ENCODE assay signal across 11 cellular contexts in genomic region chrX:113741744-113742143, GRCh38.
DNase-seq lines count a peak whose midpoint lies in the region; ATAC-seq, FAIRE-seq and TF ChIP-seq lines count a peak whose summit lies in the region.
"Had no signal": no experiment of that assay in that cellular context is flagged by ENCODE, and none has a peak within 500 bp of the region (broad histone marks: within the 10 kb centered on the region; RNA-seq: fewer than 3 reads in every experiment).

No MANE protein-coding gene starts in this region.

- no peak for TF ChIP-seq EP300 in H1 (IDR thresholded peaks at IDR 0.05; ENCODE audit: borderline replicate concordance in 1 of 2, low read depth in 2 of 2, low read length in 2 of 2)

- H2BK15ac ChIP-seq in H1 (ENCODE audit: low read length) = no peak overlapping the region

- H3K79me1 ChIP-seq in H1 (ENCODE audit: low read depth, low read length) = no peaks in the 10 kb centered on the region

- ATAC-seq in GM18868 (IDR thresholded peaks at IDR 0.05; ENCODE audit: unreplicated experiment) = peak; percentile 32
- ATAC-seq: heart left ventricle, T-helper 17 cell had no signal

- TF ChIP-seq POLR2A in H1 (IDR thresholded peaks at IDR 0.05; ENCODE audit: control extremely low read depth in 1 of 2, low read depth in 2 of 2, low read length in 2 of 2) (no peak), vagina (IDR thresholded peaks at IDR 0.05) (no peak)

- H4K20me1 ChIP-seq in H1 (replicated peaks in 1 of 2; ENCODE audit: control insufficient read depth in 1 of 2, insufficient read depth in 2 of 2, low read length in 2 of 2) = no peaks in the 10 kb centered on the region
- H4K20me1 ChIP-seq: BLaER1 treated with 17β-estradiol and CSF1 and Interleukin-3, amounts not matched to agents 10 nM and 100 nM had no signal

- no peak overlapping the region for H3K27ac ChIP-seq in H1 (ENCODE audit: low read depth, low read length)
- H3K27ac ChIP-seq in vagina = no peak overlapping the region
- H3K27ac ChIP-seq: BLaER1 treated with 17β-estradiol and CSF1 and Interleukin-3, amounts not matched to agents 10 nM and 100 nM; heart left ventricle had no signal

- H3K9me3 ChIP-seq in H1 (ENCODE audit: insufficient read depth in 2 of 2, low read depth in 1 of 2, low read length in 1 of 2) = no peaks in the 10 kb centered on the region
- H3K9me3 ChIP-seq in vagina = no peaks in the 10 kb centered on the region
- H3K9me3 ChIP-seq: heart left ventricle had no signal

- H3K36me3 ChIP-seq in H1 (ENCODE audit: control insufficient read depth in 2 of 4, insufficient read depth in 4 of 4, low read length in 3 of 4) (no peaks in the 10 kb centered on the region), vagina (no peaks in the 10 kb centered on the region)
- H3K36me3 ChIP-seq: BLaER1 treated with 17β-estradiol and CSF1 and Interleukin-3, amounts not matched to agents 10 nM and 100 nM; heart left ventricle had no signal

- no peak overlapping the region for H2BK12ac ChIP-seq in H1 (ENCODE audit: low read depth, low read length)

- H3K4me1 ChIP-seq in H1 (replicated peaks in 1 of 4; ENCODE audit: control insufficient read depth in 3 of 4, insufficient read depth in 4 of 4, low read length in 3 of 4) = no peaks in the 10 kb centered on the region
- H3K4me1 ChIP-seq in vagina = no peaks in the 10 kb centered on the region
- H3K4me1 ChIP-seq: heart left ventricle had no signal

- intact Hi-C loops in vagina (cut with DNase I) = no loop called here

- H3K4ac ChIP-seq in H1 (replicated peaks; ENCODE audit: insufficient read length, low read depth, low read length) = no peak overlapping the region

- H4K5ac ChIP-seq in H1 (ENCODE audit: insufficient read length, low read depth, low read length) = no peak overlapping the region

- no peak overlapping the region for H3K4me2 ChIP-seq in H1 (ENCODE audit: insufficient read depth in 1 of 2, low read depth in 2 of 2, low read length in 2 of 2)
- H3K4me2 ChIP-seq: BLaER1 treated with 17β-estradiol and CSF1 and Interleukin-3, amounts not matched to agents 10 nM and 100 nM had no signal

- H2BK20ac ChIP-seq in H1 (ENCODE audit: low read length) = no peak overlapping the region

- POLR2A ChIA-PET in H1 (lab: Charles Lee; ENCODE audit: partially characterized antibody) = no interaction called here

- H2AK5ac ChIP-seq in H1 (ENCODE audit: low read depth, low read length) = no peak overlapping the region

- H3K23me2 ChIP-seq in H1 (ENCODE audit: low read depth, low read length) = no peaks in the 10 kb centered on the region

- no peak overlapping the region for H2BK5ac ChIP-seq in H1 (ENCODE audit: low read depth, low read length)

- no peak overlapping the region for H3K23ac ChIP-seq in H1 (ENCODE audit: insufficient read length)

- no peak overlapping the region for H3K56ac ChIP-seq in H1 (replicated peaks; ENCODE audit: insufficient read length, low read depth, low read length)

- DNase-seq in A172 (ENCODE audit: low spot score) = peak; percentile 36
- DNase-seq in NCI-H226 = peak; percentile 7
- no peak for DNase-seq in H1 (ENCODE audit: low read depth in 1 of 2, low spot score in 2 of 2)
- DNase-seq in COLO668 (lab: John Stamatoyannopoulos, UW; ENCODE audit: unreplicated experiment) = no peak
- no peak for DNase-seq in vagina (ENCODE audit: extremely low spot score in 2 of 2)
- DNase-seq in cerebellar nuclear complex (lab: John Stamatoyannopoulos, UW) = no peak
- DNase-seq in NCI-H2029 (lab: John Stamatoyannopoulos, UW) = no peak
- DNase-seq: heart left ventricle, T-helper 17 cell had no signal

- no peak overlapping the region for H3K14ac ChIP-seq in H1 (ENCODE audit: insufficient read length)

- no peak overlapping the region for H2BK120ac ChIP-seq in H1 (replicated peaks; ENCODE audit: low read depth, low read length)

- H3K18ac ChIP-seq in H1 (ENCODE audit: extremely low read depth, low read length) = no peak overlapping the region

- peak in 1 of 3 experiments; percentile 25; a peak in 1 of 4 replicates for TF ChIP-seq CTCF in H1 (IDR thresholded peaks at IDR 0.05; ENCODE audit: control extremely low read depth in 1 of 3, insufficient read depth in 1 of 3, low read depth in 1 of 3, low read length in 3 of 3)
- no peak for TF ChIP-seq CTCF in vagina (IDR thresholded peaks at IDR 0.05)

- WGBS in H1 (ENCODE audit: extremely low coverage in 1 of 2, insufficient coverage in 1 of 2, insufficient read length in 1 of 2, insufficient replicate concordance in 2 of 2, low coverage in 1 of 2, low lambda C conversion rate in 2 of 2, missing lambda C conversion rate in 1 of 2), 2 experiments = 71% methylated on average over 2 of the region's 2 CpGs; no CpG with 5 or more reads in 1 of the 2 experiments

- TF ChIP-seq RAD21 in H1 (IDR thresholded peaks at IDR 0.05 in 1 of 2, conservative IDR thresholded peaks at IDR 0.05 in 1 of 2; ENCODE audit: low read depth in 2 of 2, low read length in 2 of 2) = peak; percentile 60 to 69

- H3K27me3 ChIP-seq in H1 (replicated peaks in 1 of 4; ENCODE audit: control insufficient read depth in 3 of 4, extremely low read depth in 1 of 4, insufficient read depth in 3 of 4, low read length in 3 of 4) = no peaks in the 10 kb centered on the region
- H3K27me3 ChIP-seq in vagina = no peaks in the 10 kb centered on the region
- H3K27me3 ChIP-seq: heart left ventricle had no signal

- no peak overlapping the region for H2AFZ ChIP-seq in H1 (ENCODE audit: low read length)

- no peak overlapping the region for H3K9ac ChIP-seq in H1 (replicated peaks in 1 of 4; ENCODE audit: extremely low read depth in 1 of 4, low read depth in 3 of 4, low read length in 3 of 4)
- H3K9ac ChIP-seq: BLaER1 treated with 17β-estradiol and CSF1 and Interleukin-3, amounts not matched to agents 10 nM and 100 nM had no signal

- no peak overlapping the region for H4K8ac ChIP-seq in H1 (ENCODE audit: extremely low read depth, insufficient read depth, low read length)

- peak; percentile 96 for FAIRE-seq in H1 (lab: Jason Lieb, UNC)

- no peak overlapping the region for H4K91ac ChIP-seq in H1 (replicated peaks; ENCODE audit: insufficient read length, low read length)

- CTCF ChIA-PET in H1 (lab: Charles Lee; ENCODE audit: partially characterized antibody) = interaction anchor here (1.3 kb wide), 1 partner anchor 481 kb away, joined by 7 read pairs; no protein-coding TSS in a partner anchor

- H3K4me3 ChIP-seq in H1 (ENCODE audit: extremely low read depth in 1 of 4, insufficient read depth in 2 of 4, low read depth in 3 of 4, low read length in 4 of 4) (no peak overlapping the region), vagina (no peak overlapping the region)
- H3K4me3 ChIP-seq: BLaER1 treated with 17β-estradiol and CSF1 and Interleukin-3, amounts not matched to agents 10 nM and 100 nM; heart left ventricle had no signal

- H3K79me2 ChIP-seq in H1 (ENCODE audit: control insufficient read depth in 1 of 2, insufficient read depth in 2 of 2, low read length in 2 of 2) = no peaks in the 10 kb centered on the region

TF ChIP-seq in H1, 55 proteins besides CTCF, POLR2A, EP300 and RAD21:
- TF ChIP-seq NANOG (IDR thresholded peaks at IDR 0.05; ENCODE audit: insufficient read depth, low read depth, low read length, poor library complexity, severe bottlenecking) (no peak), TAF1 (IDR thresholded peaks at IDR 0.05; ENCODE audit: low read depth, low read length) (no peak), GABPA (IDR thresholded peaks at IDR 0.05; ENCODE audit: borderline replicate concordance, insufficient read depth, low read length) (no peak), CHD2 (IDR thresholded peaks at IDR 0.05; ENCODE audit: low read length) (no peak), JUND (IDR thresholded peaks at IDR 0.05; ENCODE audit: low read length) (no peak), YY1 (IDR thresholded peaks at IDR 0.05; ENCODE audit: low read depth, low read length) (no peak), GTF2F1 (IDR thresholded peaks at IDR 0.05; ENCODE audit: borderline replicate concordance, low read depth, low read length) (no peak), KDM5A (IDR thresholded peaks at IDR 0.05; ENCODE audit: low read length) (no peak), BCL11A (IDR thresholded peaks at IDR 0.05; ENCODE audit: low read depth in 2 of 2, low read length in 2 of 2) (no peak), USF2 (IDR thresholded peaks at IDR 0.05; ENCODE audit: low read length) (no peak), MAX (IDR thresholded peaks at IDR 0.05) (no peak), RFX5 (IDR thresholded peaks at IDR 0.05; ENCODE audit: borderline replicate concordance, low read depth, low read length) (no peak), BACH1 (IDR thresholded peaks at IDR 0.05; ENCODE audit: low read length) (no peak)

Comparison
In these comparisons a context has a peak if more than half of its experiments do, and no peak if none do; other contexts are left out.
1. DNase-seq: peak in A172 (single experiment) and NCI-H226 (single experiment); none in H1 (0 of 2), COLO668 (single experiment), vagina (0 of 2), cerebellar nuclear complex (0 of 2) and NCI-H2029 (single experiment).